ENCODE assay signal across 25 cellular contexts in the genomic region with DNA sequence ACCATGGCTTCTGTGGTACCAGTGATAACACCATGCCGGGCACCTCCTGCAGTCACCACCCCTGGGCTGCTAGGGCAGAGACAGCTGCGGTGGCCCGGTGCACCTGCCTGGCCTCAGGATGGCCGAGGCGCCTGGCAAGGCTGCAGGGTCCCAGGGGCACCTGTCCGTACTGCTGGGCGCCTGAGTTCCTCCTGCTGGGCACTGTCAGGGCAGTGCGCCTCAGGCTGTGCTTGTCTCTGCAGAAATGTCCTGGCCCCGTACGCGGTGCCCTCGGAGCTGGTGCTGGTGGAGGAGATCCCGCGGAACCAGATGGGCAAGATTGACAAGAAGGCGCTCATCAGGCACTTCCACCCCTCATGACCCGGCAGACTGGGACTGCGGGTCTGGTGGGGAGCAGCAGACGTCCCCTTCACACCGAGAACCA. TPM values are rescaled to one million over a fixed set of nuclear protein-coding genes. Genes with fewer than 3 reads are reported as not detected.
DNase-seq lines count a peak whose midpoint lies in the region; ATAC-seq, FAIRE-seq and TF ChIP-seq lines count a peak whose summit lies in the region.
"Had no signal": no experiment of that assay in that cellular context is flagged by ENCODE, and none has a peak within 500 bp of the region (broad histone marks: within the 10 kb centered on the region; RNA-seq: fewer than 3 reads in every experiment).

No MANE protein-coding gene starts in this region.

- H3K79me2 ChIP-seq in HCT116 (ENCODE audit: insufficient read depth, low read length) = no peaks in the 10 kb centered on the region
- H3K79me2 ChIP-seq in GM12878 (ENCODE audit: control insufficient read depth, insufficient read depth, low read length) = no peaks in the 10 kb centered on the region

- peaks cover 0 to 15% of the 10 kb centered on the region in 2 experiments; a peak in 2 of 4 replicates for H3K4me1 ChIP-seq in HCT116 (ENCODE audit: control insufficient read depth in 1 of 2, insufficient read depth in 2 of 2, low read length in 2 of 2)
- no peaks in the 10 kb centered on the region for H3K4me1 ChIP-seq in GM12878 (ENCODE audit: control insufficient read depth, insufficient read depth, low read length)
- peaks cover 5% of the 10 kb centered on the region for H3K4me1 ChIP-seq in mucosa of descending colon (ENCODE audit: low read depth)
- no peaks in the 10 kb centered on the region for H3K4me1 ChIP-seq in colonic mucosa
- peaks cover 10 to 18% (median 12%) of the 10 kb centered on the region in 4 donors for H3K4me1 ChIP-seq in transverse colon
- H3K4me1 ChIP-seq: HAP-1 had no signal

- TF ChIP-seq CTCF in HCT116 (IDR thresholded peaks at IDR 0.05 in 2 of 3, conservative IDR thresholded peaks at IDR 0.05 in 1 of 3; ENCODE audit: borderline replicate concordance in 1 of 3, insufficient read depth in 1 of 3, low read depth in 2 of 3, low read length in 2 of 3) = no peak
- no peak for TF ChIP-seq CTCF in GM12878 (IDR thresholded peaks at IDR 0.05 in 2 of 3, conservative IDR thresholded peaks at IDR 0.05 in 1 of 3; ENCODE audit: control insufficient read depth in 2 of 3, extremely low read depth in 1 of 3, insufficient read depth in 1 of 3, low read depth in 3 of 3, low read length in 3 of 3)
- TF ChIP-seq CTCF in mucosa of descending colon (IDR thresholded peaks at IDR 0.05) = no peak
- TF ChIP-seq CTCF in colonic mucosa (IDR thresholded peaks at IDR 0.05) = no peak
- TF ChIP-seq CTCF in transverse colon (IDR thresholded peaks at IDR 0.05) = no peak

- in situ Hi-C loops in GM12878 (cut with MboI) (no loop called here), transverse colon (cut with MboI; ENCODE audit: low pct_ligation_motif_present in 1 of 4, low pct_unique_long_range_greater_than_20kb in 1 of 4, low sequenced_read_pairs in 3 of 4) (loop anchor here in 2 of 4 donors (25.0 kb wide), 1 partner anchor 217 kb away; no protein-coding TSS in a partner anchor)

- ATAC-seq in HCT116 = peak; percentile 31
- ATAC-seq in GM12878 = no peak; the same call in 2 of the 3 replicates
- ATAC-seq in mucosa of descending colon = peak; percentile 30

- CTCF ChIA-PET in HCT116 (lab: Charles Lee) (no interaction called here), GM12878 (lab: Yijun Ruan, JAX) (no interaction called here)

- DNase-seq in COLO668 (lab: John Stamatoyannopoulos, UW; ENCODE audit: unreplicated experiment) = peak; percentile 35
- no peak for DNase-seq in HCT116 (ENCODE audit: low read depth, low spot score)
- no peak for DNase-seq in GM12878 (ENCODE audit: low read depth, low spot score)
- no peak for DNase-seq in mucosa of descending colon
- DNase-seq in colonic mucosa = no peak
- DNase-seq in superior temporal gyrus (ENCODE audit: extremely low spot score) = no peak
- no peak for DNase-seq in RPMI8226
- no peak for DNase-seq in transverse colon
- DNase-seq: activated CD4-positive, alpha-beta T cell treated with anti-CD3 and anti-CD28 coated beads, Interleukin-2, amount 50 U/mL, for 48 hours; activated naive CD8-positive, alpha-beta T cell treated with anti-CD3 and anti-CD28 coated beads, Interleukin-2, amount 10 ng/mL, durations not matched to agents 7 days and 5 days; CD4-positive, alpha-beta T cell; central memory CD4-positive, alpha-beta T cell; dermis blood vessel endothelial cell; DMS153; NCI-H1048; NCI-H1694 treated with DMSO at 0.1 percent for 48 hours; SHP77 treated with DMSO at 0.1 percent for 48 hours; stimulated activated CD4-positive, alpha-beta T cell treated with anti-CD3 and anti-CD28 coated beads, Interleukin-2, amount 100 ng/mL, for 48 hours; stimulated activated naive B cell treated with anti-CD40 and anti-IgM and Interleukin-4, amounts not matched to agents 10 μg/mL and 1 μg/mL and 100 μg/mL, for 72 hours; tibial artery had no signal

- TF ChIP-seq RAD21 in HCT116 (IDR thresholded peaks at IDR 0.05; ENCODE audit: low read depth) (no peak), GM12878 (IDR thresholded peaks at IDR 0.05; ENCODE audit: insufficient read depth, low read depth, low read length) (no peak)

- no peak overlapping the region for H3K4me2 ChIP-seq in HCT116 (ENCODE audit: low read length)
- H3K4me2 ChIP-seq in GM12878 (ENCODE audit: control insufficient read depth, insufficient read depth) = no peak overlapping the region

- H3K36me3 ChIP-seq in HCT116 (ENCODE audit: control insufficient read depth in 1 of 2, insufficient read depth in 2 of 2, low read length in 2 of 2) (peaks cover 9 to 15% of the 10 kb centered on the region in 2 experiments; a peak in 2 of 4 replicates), GM12878 (ENCODE audit: control insufficient read depth in 2 of 2, insufficient read depth in 2 of 2, low read length in 1 of 2) (peaks cover 0 to 2% of the 10 kb centered on the region in 2 experiments; a peak in 2 of 4 replicates), mucosa of descending colon (ENCODE audit: low read depth) (no peaks in the 10 kb centered on the region), colonic mucosa (no peaks in the 10 kb centered on the region), transverse colon (peaks cover 0 to 16% (median 0%) of the 10 kb centered on the region in 4 donors)

- FAIRE-seq in GM12878 (lab: Jason Lieb, UNC) = no peak
- FAIRE-seq: astrocyte, endometrium, islet of Langerhans had no signal

- no peaks in the 10 kb centered on the region for H3K9me2 ChIP-seq in HCT116 (ENCODE audit: insufficient read depth)

- H3K27me3 ChIP-seq in HCT116 (ENCODE audit: insufficient read depth, low read length) (no peaks in the 10 kb centered on the region), GM12878 (replicated peaks in 1 of 2; ENCODE audit: control insufficient read depth in 2 of 2, insufficient read depth in 2 of 2, low read length in 1 of 2) (no peaks in the 10 kb centered on the region), colonic mucosa (no peaks in the 10 kb centered on the region), transverse colon (peaks cover 11% of the 10 kb centered on the region)
- H3K27me3 ChIP-seq: tibial artery had no signal

- RAD21 ChIA-PET in HCT116 (lab: Charles Lee; ENCODE audit: low non-redundant PET in 1 of 2, low total read pairs in 2 of 2, uncharacterized antibody in 2 of 2, unreplicated experiment in 2 of 2) = no interaction called here
- RAD21 ChIA-PET in GM12878 (lab: Charles Lee; ENCODE audit: unreplicated experiment) = no interaction called here

- H3K9me3 ChIP-seq in HCT116 (ENCODE audit: control insufficient read depth in 1 of 2, insufficient read depth in 1 of 2, low read depth in 1 of 2, low read length in 2 of 2) (peaks cover 0 to 21% of the 10 kb centered on the region in 2 experiments; a peak in 1 of 4 replicates), GM12878 (replicated peaks; ENCODE audit: control insufficient read depth, insufficient read depth, low read length) (peaks cover 4% of the 10 kb centered on the region; the same call in 1 of the 3 replicates), mucosa of descending colon (no peaks in the 10 kb centered on the region), colonic mucosa (no peaks in the 10 kb centered on the region), transverse colon (no peaks in the 10 kb centered on the region)
- H3K9me3 ChIP-seq: HAP-1, tibial artery had no signal

- H3K27ac ChIP-seq in HCT116 (ENCODE audit: low read depth, low read length) (no peak overlapping the region), GM12878 (ENCODE audit: control insufficient read depth, insufficient read depth) (no peak overlapping the region), colonic mucosa (no peak overlapping the region), transverse colon (no peak overlapping the region)
- H3K27ac ChIP-seq: tibial artery had no signal

- SMC1A ChIA-PET in GM12878 (lab: Charles Lee; ENCODE audit: uncharacterized antibody, unreplicated experiment) = no interaction called here

- H3K9ac ChIP-seq in HCT116 (ENCODE audit: low read length) = no peak overlapping the region
- no peak overlapping the region for H3K9ac ChIP-seq in GM12878 (ENCODE audit: control insufficient read depth, insufficient read depth, low read length)
- H3K9ac ChIP-seq in colonic mucosa (ENCODE audit: low read depth in 2 of 2, low read length in 2 of 2) = no peak overlapping the region

- H3K4me3 ChIP-seq in HCT116 (replicated peaks in 1 of 2; ENCODE audit: low read depth in 1 of 2, low read length in 2 of 2) (no peak overlapping the region), GM12878 (no peak overlapping the region), mucosa of descending colon (no peak overlapping the region), colonic mucosa (no peak overlapping the region), transverse colon (no peak overlapping the region)
- H3K4me3 ChIP-seq: HAP-1, lung, tibial artery had no signal

- no peaks in the 10 kb centered on the region for H4K20me1 ChIP-seq in HCT116 (ENCODE audit: insufficient read depth)
- H4K20me1 ChIP-seq in GM12878 (ENCODE audit: control insufficient read depth, insufficient read depth) = no peaks in the 10 kb centered on the region

- POLR2A ChIA-PET in HCT116 (lab: Charles Lee) (no interaction called here), GM12878 (lab: Charles Lee) (no interaction called here)

- H2AFZ ChIP-seq in HCT116 (ENCODE audit: low read depth, low read length, poor library complexity, severe bottlenecking) = no peak overlapping the region
- H2AFZ ChIP-seq in GM12878 (ENCODE audit: control insufficient read depth, low read depth, low read length) = no peak overlapping the region

- TF ChIP-seq POLR2A in HCT116 (IDR thresholded peaks at IDR 0.05; ENCODE audit: borderline replicate concordance, extremely low read depth, insufficient read depth, insufficient read length) (no peak), GM12878 (IDR thresholded peaks at IDR 0.05; ENCODE audit: low read depth, low read length) (0 out of 2 replicates have a peak, but pooled peaks have one; percentile 22), transverse colon (IDR thresholded peaks at IDR 0.05) (no peak)

- intact Hi-C loops in HCT116 (cut with micrococcal nuclease) = no loop called here
- intact Hi-C loops in GM12878 (cut with micrococcal nuclease; ENCODE audit: unreplicated experiment) = no loop called here
- intact Hi-C loops in mucosa of descending colon (cut with DNase I, micrococcal nuclease) = no loop called here
- intact Hi-C loops in colonic mucosa (cut with DNase I) = no loop called here
- intact Hi-C loops in transverse colon (cut with DNase I; ENCODE audit: low total_unique reads) = no loop called here

- TF ChIP-seq EP300 in GM12878 (IDR thresholded peaks at IDR 0.05; ENCODE audit: borderline replicate concordance in 1 of 2, control insufficient read depth in 1 of 2, low read depth in 2 of 2, low read length in 2 of 2) = no peak
- TF ChIP-seq EP300 in transverse colon (IDR thresholded peaks at IDR 0.05; ENCODE audit: low read depth) = no peak

- 90% methylated on average over 19 of the region's 19 CpGs for WGBS in GM12878 (ENCODE audit: insufficient coverage, insufficient replicate concordance, low lambda C conversion rate, missing lambda C conversion rate)
- 60% methylated on average over 17 of the region's 19 CpGs; no CpG with 5 or more reads in 1 of the 2 donors for WGBS in transverse colon (ENCODE audit: low coverage in 1 of 2), 2 donors

- BruUV-seq in HCT116 (replicated peaks; lab: Mats Ljungman, UMichigan) (no TSS peak), GM12878 (replicated peaks; lab: Mats Ljungman, UMichigan) (no TSS peak)

RNA-seq across cellular contexts. Expression of a gene that starts 17.7 kb away (rescaled TPM):
- total RNA-seq in HCT116 (2021; ENCODE audit: unreplicated experiment) (3.8 TPM), GM12878 (2014; rRNA removed) (0.06 TPM in 1 of 2 replicates, not detected in the other), GM12878 (2014; rRNA removed; fragmentation: Illumina TruSeq; extraction: Trizol) (not detected in 2 replicates), GM12878 (2021) (not detected in 2 replicates), mucosa of descending colon (not detected), colonic mucosa (not detected), transverse colon (not detected)
- polyA plus RNA-seq in HCT116 (2012) = 1.7 and 2.3 TPM in 2 replicates
- not detected in 2 replicates for total RNA-seq in GM12878 (2013; cell fraction: nucleolus; rRNA removed)
- polyA plus RNA-seq in GM12878 (2011; ENCODE audit: low read depth) = not detected
- polyA plus RNA-seq in GM12878 (2011; rRNA removed) (not detected in 2 replicates), GM12878 (2014; fragmentation: Illumina TruSeq; extraction: Trizol) (not detected in 2 replicates), GM12878 (2014; fragmentation: Nextera tagmentation; extraction: Ambion mirVana) (under 1 TPM in 1 of 2 experiments, not detected in 1; 0.02 TPM), GM12878 (2014; rRNA removed) (0.05 TPM in 1 of 2 replicates, not detected in the other), GM12878 (2016; fragmentation: Nextera tagmentation; extraction: Ambion mirVana) (not detected)
- polyA plus RNA-seq in GM12878 (2011; cell fraction: cytosol; rRNA removed) = not detected in 2 replicates
- polyA plus RNA-seq in GM12878 (2011; cell fraction: nucleus; rRNA removed) = not detected in 2 replicates
- polyA plus RNA-seq in GM12878 (2012) = 0.20 TPM in 1 of 2 replicates, not detected in the other
- not detected in 2 replicates for polyA minus RNA-seq in GM12878 (2011; rRNA and poly(A)+ RNA removed)
- polyA minus RNA-seq in GM12878 (2011; cell fraction: cytosol; rRNA and poly(A)+ RNA removed) = not detected in 2 replicates
- not detected in 2 replicates for polyA minus RNA-seq in GM12878 (2011; cell fraction: nucleus; rRNA and poly(A)+ RNA removed)
- total RNA-seq: activated naive CD8-positive, alpha-beta T cell treated with anti-CD3 and anti-CD28 coated beads, Interleukin-2, amount 10 ng/mL, durations not matched to agents 7 days and 5 days; CD4-positive, alpha-beta T cell; dermis blood vessel endothelial cell had no signal

RNA-seq across cellular contexts. Expression of a gene that starts 46.5 kb away (rescaled TPM):
- total RNA-seq in HCT116 (2021; ENCODE audit: unreplicated experiment) (53.7 TPM), GM12878 (2014; rRNA removed) (not detected in 2 replicates), GM12878 (2014; rRNA removed; fragmentation: Illumina TruSeq; extraction: Trizol) (not detected in 2 replicates), GM12878 (2021) (0.19 TPM in 1 of 2 replicates, not detected in the other), mucosa of descending colon (1 to 10 TPM in 2 of 3 donors, under 1 TPM in 1; 0.35 to 1.8 (median 1.1) TPM), colonic mucosa (1 to 10 TPM in 1 of 2 donors, not detected in 1; 1.3 TPM), transverse colon (1 to 10 TPM in 1 of 4 donors, not detected in 3; 1.3 TPM)
- polyA plus RNA-seq in HCT116 (2012) = 33.6 and 34.3 TPM in 2 replicates
- not detected in 2 replicates for total RNA-seq in GM12878 (2013; cell fraction: nucleolus; rRNA removed)
- polyA plus RNA-seq in GM12878 (2011; ENCODE audit: low read depth) = not detected
- polyA plus RNA-seq in GM12878 (2011; rRNA removed) (0.20 and 0.23 TPM in 2 replicates), GM12878 (2014; fragmentation: Illumina TruSeq; extraction: Trizol) (not detected in 2 replicates), GM12878 (2014; fragmentation: Nextera tagmentation; extraction: Ambion mirVana) (not detected), GM12878 (2014; rRNA removed) (0.24 and 0.27 TPM in 2 replicates), GM12878 (2016; fragmentation: Nextera tagmentation; extraction: Ambion mirVana) (under 1 TPM in 1 of 2 experiments, not detected in 1; 0.13 TPM)
- 0.75 and 0.94 TPM in 2 replicates for polyA plus RNA-seq in GM12878 (2011; cell fraction: cytosol; rRNA removed)
- 12.2 and 13.6 TPM in 2 replicates for polyA plus RNA-seq in GM12878 (2011; cell fraction: nucleus; rRNA removed)
- not detected in 2 replicates for polyA plus RNA-seq in GM12878 (2012)
- 0.52 TPM in 1 of 2 replicates, not detected in the other for polyA minus RNA-seq in GM12878 (2011; rRNA and poly(A)+ RNA removed)
- polyA minus RNA-seq in GM12878 (2011; cell fraction: cytosol; rRNA and poly(A)+ RNA removed) = not detected in 2 replicates
- polyA minus RNA-seq in GM12878 (2011; cell fraction: nucleus; rRNA and poly(A)+ RNA removed) = 0.96 TPM in 1 of 2 replicates, not detected in the other
- total RNA-seq: dermis blood vessel endothelial cell had no signal

Comparison
In these comparisons a context has a peak if more than half of its experiments do, and no peak if none do; other contexts are left out.
1. RNA of a gene that starts 46.5 kb away (total RNA-seq): 53.7 TPM in HCT116 (single experiment); 1.3 TPM in colonic mucosa, 0.35 to 1.8 TPM in mucosa of descending colon, 0.19 TPM in GM12878 and 1.3 TPM in transverse colon; every median in the first group is over 10 times any median in the second.